In genomic region chr2:48272199-48272598, GRCh38 we compare ENCODE assay signal across 1 cellular context.
TF ChIP-seq lines count a peak whose summit lies in the region.

No MANE protein-coding gene starts in this region.

TF ChIP-seq in K562, 482 proteins besides CTCF, POLR2A, EP300 and RAD21:
- TF ChIP-seq HDAC1 (IDR thresholded peaks at IDR 0.05) (no peak), HIVEP1 (CRISPR knock-in tag; IDR thresholded peaks at IDR 0.05) (no peak), ZBTB2 (IDR thresholded peaks at IDR 0.05) (no peak), BRCA1 (IDR thresholded peaks at IDR 0.05) (no peak), BRCA1 (CRISPR knock-in tag; IDR thresholded peaks at IDR 0.05) (no peak), HMG20A (CRISPR knock-in tag; conservative IDR thresholded peaks at IDR 0.05) (no peak), ZNF280A (IDR thresholded peaks at IDR 0.05; ENCODE audit: low read depth, partially characterized antibody) (no peak), PRDM10 (IDR thresholded peaks at IDR 0.05; ENCODE audit: partially characterized antibody) (peak; percentile 15), RHOXF2B (CRISPR knock-in tag; conservative IDR thresholded peaks at IDR 0.05) (no peak)
